In genomic region chr12:2804390-2805145, GRCh38 we compare ENCODE assay signal across 10 cellular contexts. TPM values are rescaled to one million over a fixed set of nuclear protein-coding genes. Genes with fewer than 3 reads are reported as not detected.
A peak's percentile ranks its signal among the peaks of the same experiment; 100 is the strongest.
DNase-seq lines count a peak whose midpoint lies in the region; ATAC-seq lines count a peak whose summit lies in the region.
"Had no signal": no experiment of that assay in that cellular context is flagged by ENCODE, and none has a peak within 500 bp of the region (broad histone marks: within the 10 kb centered on the region; RNA-seq: fewer than 3 reads in every experiment).

No MANE protein-coding gene starts in this region.

- no peak for DNase-seq in stimulated activated naive CD8-positive, alpha-beta T cell treated with anti-CD3 and anti-CD28 coated beads, Interleukin-15, Interleukin-2, amounts not matched to agents 100 U/mL and 50 U/mL, for 24 hours
- DNase-seq in cerebellum (ENCODE audit: low spot score), result peak; percentile 71
- peak; percentile 38 to 62 for DNase-seq in lung microvascular endothelial cell (ENCODE audit: low read depth in 2 of 2)
- DNase-seq in NCI-H510A treated with DMSO at 0.1 percent for 48 hours (lab: John Stamatoyannopoulos, UW), result no peak
- no peak for DNase-seq in NCI-H1436 (lab: John Stamatoyannopoulos, UW)
- DNase-seq: activated CD4-positive, CD25-positive, alpha-beta regulatory T cell; DND-41 had no signal

- H3K4me3 Mint-ChIP-seq in stimulated activated naive CD8-positive, alpha-beta T cell treated with anti-CD3 and anti-CD28 coated beads, Interleukin-15, Interleukin-2, amounts not matched to agents 100 ng/mL and 50 ng/mL, for 24 hours, result no peak overlapping the region

- H3K36me3 Mint-ChIP-seq in stimulated activated naive CD8-positive, alpha-beta T cell treated with anti-CD3 and anti-CD28 coated beads, Interleukin-15, Interleukin-2, amounts not matched to agents 100 ng/mL and 50 ng/mL, for 24 hours (ENCODE audit: low read depth), result peaks cover 74% of the 10 kb centered on the region

- H3K9me3 Mint-ChIP-seq in stimulated activated naive CD8-positive, alpha-beta T cell treated with anti-CD3 and anti-CD28 coated beads, Interleukin-15, Interleukin-2, amounts not matched to agents 100 ng/mL and 50 ng/mL, for 24 hours, result no peaks in the 10 kb centered on the region

- ATAC-seq in stimulated activated naive CD8-positive, alpha-beta T cell treated with anti-CD3 and anti-CD28 coated beads, Interleukin-15, Interleukin-2, amounts not matched to agents 100 U/mL and 50 U/mL, for 24 hours, result no peak
- ATAC-seq in HG02870 (IDR thresholded peaks at IDR 0.05; ENCODE audit: unreplicated experiment), result no peak
- no peak for ATAC-seq in GM18873 (IDR thresholded peaks at IDR 0.05; ENCODE audit: low FRiP score, unreplicated experiment)

- no peaks in the 10 kb centered on the region for H3K27me3 Mint-ChIP-seq in stimulated activated naive CD8-positive, alpha-beta T cell treated with anti-CD3 and anti-CD28 coated beads, Interleukin-15, Interleukin-2, amounts not matched to agents 100 ng/mL and 50 ng/mL, for 24 hours

- peaks cover 10% of the 10 kb centered on the region for H3K4me1 Mint-ChIP-seq in stimulated activated naive CD8-positive, alpha-beta T cell treated with anti-CD3 and anti-CD28 coated beads, Interleukin-15, Interleukin-2, amounts not matched to agents 100 ng/mL and 50 ng/mL, for 24 hours (ENCODE audit: low read depth)

- H3K27ac Mint-ChIP-seq in stimulated activated naive CD8-positive, alpha-beta T cell treated with anti-CD3 and anti-CD28 coated beads, Interleukin-15, Interleukin-2, amounts not matched to agents 100 ng/mL and 50 ng/mL, for 24 hours, result peak overlapping the region; percentile 53

RNA-seq across cellular contexts. Expression of gene ITFG2, which starts 7.9 kb away (rescaled TPM):
- total RNA-seq in cerebellum (20.5 TPM), lung microvascular endothelial cell (7.6 and 12.1 TPM in 2 replicates)

RNA-seq across cellular contexts. Expression of gene FKBP4, which starts 9.8 kb away (rescaled TPM):
- 39.7 TPM for total RNA-seq in cerebellum
- 24.8 and 44.0 TPM in 2 replicates for total RNA-seq in lung microvascular endothelial cell

RNA-seq across cellular contexts. Expression of gene NRIP2, which starts 30.3 kb away (rescaled TPM):
- total RNA-seq in cerebellum (1.7 TPM), lung microvascular endothelial cell (not detected in 2 replicates)

RNA-seq across cellular contexts. Expression of gene TEX52, which starts 52.3 kb away (rescaled TPM):
- not detected for total RNA-seq in cerebellum
- total RNA-seq in lung microvascular endothelial cell, result not detected in 2 replicates

Comparison
In these comparisons a context has a peak if more than half of its experiments do, and no peak if none do; other contexts are left out.
1. DNase-seq: peak in cerebellum (single experiment) and lung microvascular endothelial cell (2 of 2); none in stimulated activated naive CD8-positive, alpha-beta T cell treated with anti-CD3 and anti-CD28 coated beads, Interleukin-15, Interleukin-2, amounts not matched to agents 100 U/mL and 50 U/mL, for 24 hours (single experiment), NCI-H510A treated with DMSO at 0.1 percent for 48 hours (single experiment) and NCI-H1436 (single experiment).